Comparison of ENCODE assay signal across 8 cellular contexts in genomic region chr6:146914563-146915483, GRCh38.
DNase-seq lines count a peak whose midpoint lies in the region; ATAC-seq and TF ChIP-seq lines count a peak whose summit lies in the region.

No MANE protein-coding gene starts in this region.

- H3K27ac ChIP-seq in PC-3 (ENCODE audit: low read length): peak overlapping the region; percentile 98

- TF ChIP-seq CTCF in PC-3 (conservative IDR thresholded peaks at IDR 0.05; ENCODE audit: low read depth, low read length): no peak
- no peak for TF ChIP-seq CTCF in epithelial cell of esophagus (IDR thresholded peaks at IDR 0.05; ENCODE audit: insufficient read depth, low read depth, low read length, missing control alignments)

- no peaks in the 10 kb centered on the region for H3K9me3 ChIP-seq in PC-3 (ENCODE audit: low read length)
- H3K9me3 ChIP-seq in neuron (ENCODE audit: low read length): no peaks in the 10 kb centered on the region

- H3K79me2 ChIP-seq in PC-3 (ENCODE audit: low read length): no peaks in the 10 kb centered on the region

- CTCF ChIA-PET in PC-3 (lab: Charles Lee): no interaction called here

- ATAC-seq in PC-3 (peak; percentile 73), HG02588 (IDR thresholded peaks at IDR 0.05; ENCODE audit: unreplicated experiment) (no peak), HG02571 (IDR thresholded peaks at IDR 0.05; ENCODE audit: unreplicated experiment) (no peak)

- H3K4me3 ChIP-seq in PC-3 (ENCODE audit: low read length) (peak overlapping the region; percentile 58), epithelial cell of esophagus (ENCODE audit: low read length) (peak overlapping the region; percentile 6), neuron (ENCODE audit: low read length) (no peak overlapping the region)

- no peaks in the 10 kb centered on the region for H3K9me2 ChIP-seq in PC-3 (replicated peaks; ENCODE audit: low read length)

- peaks cover 41% of the 10 kb centered on the region for H3K4me1 ChIP-seq in PC-3 (ENCODE audit: insufficient read depth, low read length)
- peaks cover 33% of the 10 kb centered on the region for H3K4me1 ChIP-seq in neuron (ENCODE audit: insufficient read depth, low read length)

- H2AFZ ChIP-seq in PC-3 (ENCODE audit: low read length) (peak overlapping the region; percentile 70), neuron (ENCODE audit: low read depth, low read length) (peak overlapping the region; percentile 69)

- POLR2A ChIA-PET in PC-3 (lab: Charles Lee; ENCODE audit: unreplicated experiment): interaction anchor here (0.6 kb wide), 1 partner anchor 288 kb away, joined by 3 read pairs; no protein-coding TSS in a partner anchor

- peaks cover 11% of the 10 kb centered on the region for H3F3A ChIP-seq in PC-3 (ENCODE audit: low read length, unreplicated experiment)

- peak overlapping the region; percentile 83 for H3K4me2 ChIP-seq in PC-3 (ENCODE audit: low read length)

- intact Hi-C loops in PC-3 (cut with micrococcal nuclease): loop anchor here (1.0 to 5.0 kb wide), 4 partner anchors 10 to 288 kb away; no protein-coding TSS in a partner anchor

- no peaks in the 10 kb centered on the region for H4K20me1 ChIP-seq in PC-3 (ENCODE audit: low read length)

- H3K9ac ChIP-seq in PC-3 (ENCODE audit: low read length): peak overlapping the region; percentile 75

- TSS peak; percentile 72 for BruUV-seq in PC-3 (replicated peaks; lab: Mats Ljungman, UMichigan)

- peak; percentile 95 for DNase-seq in EL
- DNase-seq in PC-3: peak; percentile 90
- peak; percentile 84 for DNase-seq in epithelial cell of esophagus (ENCODE audit: low read depth)
- DNase-seq in activated CD8-positive, alpha-beta memory T cell treated with anti-CD3 and anti-CD28 coated beads for 24 hours: no peak
- no peak for DNase-seq in cerebellum (ENCODE audit: low spot score)

- no peaks in the 10 kb centered on the region for H3K36me3 ChIP-seq in PC-3 (ENCODE audit: low read depth, low read length)
- H3K36me3 ChIP-seq in neuron (ENCODE audit: insufficient read depth, low read length): no peaks in the 10 kb centered on the region

- H3K27me3 ChIP-seq in PC-3 (ENCODE audit: low read length) (no peaks in the 10 kb centered on the region), neuron (ENCODE audit: insufficient read depth, low read length) (no peaks in the 10 kb centered on the region)

Comparison
In these comparisons a context has a peak if more than half of its experiments do, and no peak if none do; other contexts are left out.
1. DNase-seq: peak in EL (single experiment), PC-3 (single experiment) and epithelial cell of esophagus (single experiment); none in activated CD8-positive, alpha-beta memory T cell treated with anti-CD3 and anti-CD28 coated beads for 24 hours (single experiment) and cerebellum (single experiment).